1 cellular context compared by ENCODE assay signal in genomic region chr17:41972571-41973411, GRCh38.
TF ChIP-seq lines count a peak whose summit lies in the region.

No MANE protein-coding gene starts in this region.

TF ChIP-seq in GM12878, 131 proteins besides CTCF, POLR2A, EP300 and RAD21 (continues in another document):
- no peak for TF ChIP-seq BACH1 (IDR thresholded peaks at IDR 0.05; ENCODE audit: borderline replicate concordance)
- peak; percentile 23; the same call in 1 of the 2 replicates for TF ChIP-seq ATF2 (IDR thresholded peaks at IDR 0.05; ENCODE audit: low read length)
- TF ChIP-seq TCF12 (IDR thresholded peaks at IDR 0.05; ENCODE audit: low read depth, low read length): peak; percentile 82
- no peak for TF ChIP-seq PML (IDR thresholded peaks at IDR 0.05; ENCODE audit: low read length)
- no peak for TF ChIP-seq SPI1 (IDR thresholded peaks at IDR 0.05; ENCODE audit: borderline replicate concordance, insufficient read depth, low read depth, low read length)
- no peak for TF ChIP-seq ZBTB4 (CRISPR knock-in tag; IDR thresholded peaks at IDR 0.05)
- TF ChIP-seq ATF7 (IDR thresholded peaks at IDR 0.05; ENCODE audit: low read depth): 0 out of 2 replicates have a peak, but pooled peaks have one; percentile 22
- no peak for TF ChIP-seq CEBPZ (IDR thresholded peaks at IDR 0.05; ENCODE audit: low read depth, low read length)
- 0 out of 2 replicates have a peak, but pooled peaks have one; percentile 27 for TF ChIP-seq MLLT1 (IDR thresholded peaks at IDR 0.05)
- no peak for TF ChIP-seq ZNF217 (IDR thresholded peaks at IDR 0.05)
- no peak for TF ChIP-seq MYB (IDR thresholded peaks at IDR 0.05; ENCODE audit: borderline replicate concordance, low read depth, low read length)
- no peak for TF ChIP-seq EGR1 (IDR thresholded peaks at IDR 0.05; ENCODE audit: borderline replicate concordance in 1 of 2, low read depth in 2 of 2, low read length in 2 of 2)
- TF ChIP-seq ZNF207 (IDR thresholded peaks at IDR 0.05; ENCODE audit: borderline replicate concordance): no peak
- TF ChIP-seq PAX8 (IDR thresholded peaks at IDR 0.05): no peak
- TF ChIP-seq SIX5 (IDR thresholded peaks at IDR 0.05; ENCODE audit: low read depth, low read length, severe bottlenecking): no peak
- TF ChIP-seq IKZF1 (conservative IDR thresholded peaks at IDR 0.05): peak; percentile 74
- TF ChIP-seq PKNOX1 (IDR thresholded peaks at IDR 0.05): 0 out of 2 replicates have a peak, but pooled peaks have one; percentile 3
- no peak for TF ChIP-seq NRF1 (conservative IDR thresholded peaks at IDR 0.05; ENCODE audit: low read depth, low read length)
- no peak for TF ChIP-seq ZNF384 (IDR thresholded peaks at IDR 0.05; ENCODE audit: borderline replicate concordance, low read depth, low read length)
- TF ChIP-seq TBL1XR1 (IDR thresholded peaks at IDR 0.05; ENCODE audit: low read depth, low read length): peak; percentile 42; the same call in 1 of the 2 replicates
- TF ChIP-seq NR2C2 (IDR thresholded peaks at IDR 0.05; ENCODE audit: borderline replicate concordance, control insufficient read depth, insufficient read length, low read depth): no peak
- TF ChIP-seq ZZZ3 (IDR thresholded peaks at IDR 0.05; ENCODE audit: control insufficient read depth, insufficient read length, low read depth): no peak
- TF ChIP-seq CBFB (IDR thresholded peaks at IDR 0.05; ENCODE audit: low read depth): no peak
- no peak for TF ChIP-seq CREM (IDR thresholded peaks at IDR 0.05; ENCODE audit: low read depth)
- TF ChIP-seq ZNF274 (IDR thresholded peaks at IDR 0.05; ENCODE audit: insufficient read depth, insufficient read length): no peak
- TF ChIP-seq PAX5 (IDR thresholded peaks at IDR 0.05; ENCODE audit: borderline replicate concordance, low read depth, low read length): peak; percentile 38; the same call in 1 of the 2 replicates
- TF ChIP-seq E4F1 (IDR thresholded peaks at IDR 0.05; ENCODE audit: borderline replicate concordance, partially characterized antibody): no peak
- TF ChIP-seq ZBTB33 (IDR thresholded peaks at IDR 0.05): no peak
- TF ChIP-seq MXI1 (IDR thresholded peaks at IDR 0.05; ENCODE audit: low read depth, low read length): no peak
- TF ChIP-seq E2F8 (IDR thresholded peaks at IDR 0.05; ENCODE audit: low read depth, partially characterized antibody): no peak
- no peak for TF ChIP-seq WRNIP1 (IDR thresholded peaks at IDR 0.05; ENCODE audit: borderline replicate concordance, low read depth, low read length)
- TF ChIP-seq CHD1 (IDR thresholded peaks at IDR 0.05; ENCODE audit: low read depth, low read length): no peak
- TF ChIP-seq GATAD2B (conservative IDR thresholded peaks at IDR 0.05; ENCODE audit: low read depth): peak; percentile 45; the same call in 1 of the 2 replicates
- no peak for TF ChIP-seq YY1 (IDR thresholded peaks at IDR 0.05; ENCODE audit: low read depth, low read length)
- peak; percentile 30 to 59; a peak in 3 of 4 replicates for TF ChIP-seq BHLHE40 (IDR thresholded peaks at IDR 0.05; ENCODE audit: borderline replicate concordance in 1 of 2, low read depth in 2 of 2, low read length in 1 of 2)
- TF ChIP-seq IRF3 (IDR thresholded peaks at IDR 0.05): no peak
- no peak for TF ChIP-seq JUND (IDR thresholded peaks at IDR 0.05; ENCODE audit: low read depth, low read length)
